15 cellular contexts compared by ENCODE assay signal in the genomic region with DNA sequence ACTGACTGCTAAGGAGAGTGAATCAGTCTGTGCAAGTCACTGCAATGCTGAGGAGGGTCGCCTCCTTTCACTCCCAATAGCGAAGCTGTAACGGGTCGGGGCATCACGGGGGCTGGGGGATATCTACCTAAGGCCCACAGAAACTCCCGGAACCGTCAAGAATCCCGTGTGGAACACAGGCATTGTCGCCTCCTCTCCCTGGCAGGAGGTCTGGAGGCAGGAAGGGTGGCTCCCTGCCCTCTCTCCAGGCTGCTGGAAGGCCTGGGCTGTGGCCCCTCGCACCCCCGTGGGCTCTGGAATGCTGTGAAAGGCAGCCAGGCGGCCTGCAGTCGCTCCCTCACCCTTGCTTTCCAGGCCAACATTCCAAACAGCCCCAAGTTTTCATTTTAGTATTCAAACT.
DNase-seq lines count a peak whose midpoint lies in the region; ATAC-seq and TF ChIP-seq lines count a peak whose summit lies in the region.
"Had no signal": no experiment of that assay in that cellular context is flagged by ENCODE, and none has a peak within 500 bp of the region (broad histone marks: within the 10 kb centered on the region; RNA-seq: fewer than 3 reads in every experiment).

No MANE protein-coding gene starts in this region.

- no peak overlapping the region for H3K4me2 ChIP-seq in mesenchymal stem cell (ENCODE audit: low read length, poor library complexity, severe bottlenecking)

- H3K14ac ChIP-seq in mesenchymal stem cell (ENCODE audit: low read length in 2 of 2): peak overlapping the region in 1 of 2 experiments; percentile 28

- peaks cover 12% of the 10 kb centered on the region for H3K4me1 ChIP-seq in Panc1 (ENCODE audit: control insufficient read depth, insufficient read depth, low read length)
- peaks cover 11% of the 10 kb centered on the region for H3K4me1 ChIP-seq in mesenchymal stem cell (ENCODE audit: control insufficient read depth, insufficient read depth, low read depth, low read length)
- peaks cover 10 to 20% of the 10 kb centered on the region in 2 donors for H3K4me1 ChIP-seq in thoracic aorta (ENCODE audit: control insufficient read depth in 1 of 2, low read depth in 2 of 2)
- no peaks in the 10 kb centered on the region for H3K4me1 ChIP-seq in testis
- H3K4me1 ChIP-seq: Peyer's patch had no signal

- no peak overlapping the region for H3K4me3 ChIP-seq in Panc1 (ENCODE audit: low read depth in 2 of 2, low read length in 2 of 2)
- H3K4me3 ChIP-seq in astrocyte of the spinal cord (ENCODE audit: low read depth, low read length): no peak overlapping the region
- H3K4me3 ChIP-seq in mesenchymal stem cell (ENCODE audit: insufficient read depth in 1 of 2, low read depth in 1 of 2, low read length in 2 of 2): no peak overlapping the region
- H3K4me3 ChIP-seq in thoracic aorta: no peak overlapping the region
- no peak overlapping the region for H3K4me3 ChIP-seq in testis
- H3K4me3 ChIP-seq: Peyer's patch had no signal

- CTCF ChIA-PET in Panc1 (lab: Charles Lee): no interaction called here

- peak overlapping the region in 1 of 2 experiments; percentile 64 for H2BK12ac ChIP-seq in mesenchymal stem cell (ENCODE audit: low read length in 2 of 2)

- H3K9me3 ChIP-seq in Panc1 (ENCODE audit: control insufficient read depth, insufficient read depth, low read depth, low read length): no peaks in the 10 kb centered on the region; the same call in 1 of the 2 replicates
- no peaks in the 10 kb centered on the region for H3K9me3 ChIP-seq in mesenchymal stem cell (ENCODE audit: control insufficient read depth, low read length)
- H3K9me3 ChIP-seq in thoracic aorta: no peaks in the 10 kb centered on the region
- H3K9me3 ChIP-seq in testis: no peaks in the 10 kb centered on the region
- H3K9me3 ChIP-seq: Peyer's patch had no signal

- H3K36me3 ChIP-seq in Panc1 (ENCODE audit: control insufficient read depth, insufficient read depth, low read length) (no peaks in the 10 kb centered on the region), mesenchymal stem cell (ENCODE audit: control insufficient read depth in 1 of 2, insufficient read depth in 2 of 2, low read depth in 1 of 2, low read length in 2 of 2) (peaks cover 0 to 4% of the 10 kb centered on the region in 2 experiments), thoracic aorta (peaks cover 7% of the 10 kb centered on the region), testis (ENCODE audit: low read depth, missing control alignments) (no peaks in the 10 kb centered on the region)

- no peaks in the 10 kb centered on the region for H3K27me3 ChIP-seq in Panc1 (ENCODE audit: control insufficient read depth, insufficient read depth, low read length)
- H3K27me3 ChIP-seq in mesenchymal stem cell (ENCODE audit: control insufficient read depth in 1 of 2, insufficient read depth in 1 of 2, low read length in 2 of 2): no peaks in the 10 kb centered on the region
- no peaks in the 10 kb centered on the region for H3K27me3 ChIP-seq in thoracic aorta (replicated peaks; ENCODE audit: insufficient read depth)
- H3K27me3 ChIP-seq in testis: no peaks in the 10 kb centered on the region
- H3K27me3 ChIP-seq: Peyer's patch had no signal

- H4K91ac ChIP-seq in mesenchymal stem cell (ENCODE audit: low read length): peak overlapping the region; percentile 37

- no peak overlapping the region for H3K9ac ChIP-seq in mesenchymal stem cell (ENCODE audit: low read length)

- no peaks in the 10 kb centered on the region for H3K79me1 ChIP-seq in mesenchymal stem cell (replicated peaks; ENCODE audit: low read length, poor library complexity, severe bottlenecking)

- H2BK5ac ChIP-seq in mesenchymal stem cell (ENCODE audit: low read depth, low read length, poor library complexity, severe bottlenecking): no peak overlapping the region

- H2BK15ac ChIP-seq in mesenchymal stem cell (ENCODE audit: low read depth, poor library complexity, severe bottlenecking): no peak overlapping the region

- no peak overlapping the region for H2AFZ ChIP-seq in mesenchymal stem cell (ENCODE audit: low read depth, low read length)

- no peak overlapping the region for H2BK120ac ChIP-seq in mesenchymal stem cell (ENCODE audit: low read depth, low read length)

- H2AK5ac ChIP-seq in mesenchymal stem cell (ENCODE audit: low read length, severe bottlenecking): peak overlapping the region; percentile 76

- H3K18ac ChIP-seq in mesenchymal stem cell (ENCODE audit: low read depth in 1 of 2, low read length in 2 of 2): no peak overlapping the region

- WGBS in mesenchymal stem cell: 89% methylated on average over 13 of the region's 13 CpGs
- 78 to 82% methylated on average over 6 to 13 of the region's 13 CpGs for WGBS in testis, 2 donors

- TF ChIP-seq CTCF in Panc1 (IDR thresholded peaks at IDR 0.05) (no peak), astrocyte of the spinal cord (IDR thresholded peaks at IDR 0.05; ENCODE audit: low read depth, low read length) (no peak), thoracic aorta (IDR thresholded peaks at IDR 0.05) (no peak), testis (IDR thresholded peaks at IDR 0.05) (no peak)

- H3K27ac ChIP-seq in Panc1 (ENCODE audit: low read length) (peak overlapping the region; percentile 84; the same call in 1 of the 2 replicates), mesenchymal stem cell (ENCODE audit: low read length, poor library complexity, severe bottlenecking) (no peak overlapping the region), thoracic aorta (peak overlapping the region; percentile 12 to 63), testis (no peak overlapping the region)
- H3K27ac ChIP-seq: Peyer's patch had no signal

- POLR2A ChIA-PET in Panc1 (lab: Charles Lee): no interaction called here

- ATAC-seq in Panc1 (no peak), thoracic aorta (ENCODE audit: insufficient number of reproducible peaks, low FRiP score, low read depth) (no peak), GM21447 (IDR thresholded peaks at IDR 0.05; ENCODE audit: unreplicated experiment) (no peak)
- ATAC-seq: Right ventricle myocardium inferior had no signal

- DNase-seq in Panc1 (ENCODE audit: low read depth, low spot score): no peak
- peak; percentile 17 for DNase-seq in astrocyte of the spinal cord (ENCODE audit: low read depth, low spot score)
- DNase-seq in mesenchymal stem cell: no peak
- no peak for DNase-seq in thoracic aorta (ENCODE audit: low spot score)
- DNase-seq in NCI-H128 (lab: John Stamatoyannopoulos, UW; ENCODE audit: unreplicated experiment): no peak
- DNase-seq in testis: no peak
- DNase-seq: DMS79 treated with DMSO at 0.1 percent for 48 hours, Karpas-422, MM.1S, NCI-H1105, NCI-H1694, NCI-H2081 treated with DMSO at 0.1 percent for 48 hours, Peyer's patch had no signal

- no TSS peak for BruUV-seq in Panc1 (replicated peaks; lab: Mats Ljungman, UMichigan)

- H3K23ac ChIP-seq in mesenchymal stem cell (ENCODE audit: low read length in 2 of 2): no peak overlapping the region

- TF ChIP-seq POLR2A in testis (IDR thresholded peaks at IDR 0.05): no peak

- intact Hi-C loops in Panc1 (cut with micrococcal nuclease; ENCODE audit: unreplicated experiment) (loop anchor here (10.0 kb wide), 1 partner anchor 49 kb away; no protein-coding TSS in a partner anchor), testis (cut with DNase I; ENCODE audit: low total_unique reads) (no loop called here)

- in situ Hi-C loops in Panc1 (cut with HindIII; ENCODE audit: low pct_unique_long_range_greater_than_20kb, low sequenced_read_pairs): no loop called here
- in situ Hi-C loops in astrocyte of the spinal cord (cut with HindIII; ENCODE audit: low sequenced_read_pairs): no loop called here

- H4K8ac ChIP-seq in mesenchymal stem cell (ENCODE audit: low read length): no peak overlapping the region

- H3K4ac ChIP-seq in mesenchymal stem cell (ENCODE audit: low read depth in 1 of 2, low read length in 2 of 2): no peak overlapping the region

Comparison
In these comparisons a context has a peak if more than half of its experiments do, and no peak if none do; other contexts are left out.
1. H3K27ac ChIP-seq: peak in Panc1 (single experiment) and thoracic aorta (2 of 2); none in mesenchymal stem cell (single experiment) and testis (0 of 2).